In genomic region chr11:118790357-118791014, GRCh38 we compare ENCODE assay signal across 8 cellular contexts. TPM values are rescaled to one million over a fixed set of nuclear protein-coding genes. Genes with fewer than 3 reads are reported as not detected.
DNase-seq lines count a peak whose midpoint lies in the region; ATAC-seq lines count a peak whose summit lies in the region.

No MANE protein-coding gene starts in this region.

- H3K4me1 ChIP-seq in mononuclear cell (ENCODE audit: insufficient read depth, low read length) = peaks cover 43% of the 10 kb centered on the region

- DNase-seq in NCI-H82 (lab: John Stamatoyannopoulos, UW) = peak; percentile 81
- DNase-seq in NCI-H82 treated with DMSO at 0.1 percent for 48 hours (lab: John Stamatoyannopoulos, UW; ENCODE audit: unreplicated experiment) = no peak
- DNase-seq in NCI-H526 (lab: John Stamatoyannopoulos, UW) = peak; percentile 86 to 89
- DNase-seq in activated CD8-positive, alpha-beta memory T cell treated with anti-CD3 and anti-CD28 coated beads, Interleukin-2, amount 50 U/mL, for 1 hour (ENCODE audit: extremely low read depth) = peak; percentile 25
- DNase-seq in epithelial cell of prostate (ENCODE audit: low read depth, low spot score) = no peak
- peak; percentile 32 for DNase-seq in stimulated activated CD8-positive, alpha-beta memory T cell treated with anti-CD3 and anti-CD28 coated beads, Interleukin-7, amount 100 ng/mL, for 24 hours (ENCODE audit: low read depth)

- peak overlapping the region; percentile 91 for H3K27ac ChIP-seq in epithelial cell of prostate

- H3K4me3 ChIP-seq in mononuclear cell (ENCODE audit: low read length) = peak overlapping the region; percentile 99

- H3K27me3 ChIP-seq in mononuclear cell (ENCODE audit: insufficient read depth, low read length) = no peaks in the 10 kb centered on the region

- peak; percentile 23 for ATAC-seq in HG03103 (IDR thresholded peaks at IDR 0.05; ENCODE audit: low read depth, unreplicated experiment)

- no peaks in the 10 kb centered on the region for H3K9me3 ChIP-seq in mononuclear cell (ENCODE audit: low read depth, low read length)

RNA-seq across cellular contexts. Expression of gene DDX6, which starts 0.5 kb away (rescaled TPM):
- 462 TPM for total RNA-seq in mononuclear cell

Comparison
In these comparisons a context has a peak if more than half of its experiments do, and no peak if none do; other contexts are left out.
1. DNase-seq: peak in NCI-H82 (single experiment), NCI-H526 (2 of 2), activated CD8-positive, alpha-beta memory T cell treated with anti-CD3 and anti-CD28 coated beads, Interleukin-2, amount 50 U/mL, for 1 hour (single experiment) and stimulated activated CD8-positive, alpha-beta memory T cell treated with anti-CD3 and anti-CD28 coated beads, Interleukin-7, amount 100 ng/mL, for 24 hours (single experiment); none in NCI-H82 treated with DMSO at 0.1 percent for 48 hours (single experiment) and epithelial cell of prostate (single experiment).